Comparison of ENCODE assay signal across 3 cellular contexts in the genomic region with DNA sequence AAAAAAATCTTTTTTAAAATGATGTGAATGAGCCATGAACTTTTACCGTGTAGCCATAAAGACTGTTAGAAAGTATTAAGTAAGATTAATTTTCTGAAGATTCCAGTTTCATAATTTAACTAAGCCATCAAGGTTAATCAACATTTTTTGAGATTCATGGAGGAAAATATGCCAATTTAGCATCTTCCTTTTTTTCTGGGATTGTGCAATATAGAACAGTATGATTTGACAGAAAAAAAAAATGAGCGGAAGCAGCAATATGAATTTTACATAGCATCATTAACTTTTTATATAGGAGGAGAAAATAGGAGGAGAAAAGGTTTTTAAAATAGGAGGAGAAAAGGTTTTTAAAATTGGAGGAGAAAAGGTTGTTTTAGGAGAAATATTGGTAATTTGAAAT.
A peak's percentile ranks its signal among the peaks of the same experiment; 100 is the strongest.
TF ChIP-seq lines count a peak whose summit lies in the region.

No MANE protein-coding gene starts in this region.

TF ChIP-seq in HepG2, 621 proteins besides CTCF, POLR2A, EP300 and RAD21:
- TF ChIP-seq CEBPB (IDR thresholded peaks at IDR 0.05; ENCODE audit: borderline replicate concordance, low read depth, low read length), result peak; percentile 20; the same call in 1 of the 2 replicates
- TF ChIP-seq FOXP1 (IDR thresholded peaks at IDR 0.05), result no peak
- no peak for TF ChIP-seq FOXP1 (CRISPR knock-in tag; IDR thresholded peaks at IDR 0.05)

TF ChIP-seq in IMR-90, 13 proteins besides CTCF, POLR2A, EP300 and RAD21:
- TF ChIP-seq RFX5 (IDR thresholded peaks at IDR 0.05; ENCODE audit: low read depth, low read length) (no peak), CEBPB (IDR thresholded peaks at IDR 0.05; ENCODE audit: low read depth, low read length) (peak; percentile 55)

TF ChIP-seq in K562, 482 proteins besides CTCF, POLR2A, EP300 and RAD21:
- TF ChIP-seq ZNF316 (IDR thresholded peaks at IDR 0.05) (0 out of 2 replicates have a peak, but pooled peaks have one; percentile 4), CEBPB (tag; IDR thresholded peaks at IDR 0.05) (peak; percentile 65), CEBPG (CRISPR knock-in tag; IDR thresholded peaks at IDR 0.05) (no peak), CEBPG (tag; conservative IDR thresholded peaks at IDR 0.05 in 1 of 2, IDR thresholded peaks at IDR 0.05 in 1 of 2) (peak in 1 of 2 experiments; percentile 34; a peak in 1 of 4 replicates)
- TF ChIP-seq, protein P1, sequence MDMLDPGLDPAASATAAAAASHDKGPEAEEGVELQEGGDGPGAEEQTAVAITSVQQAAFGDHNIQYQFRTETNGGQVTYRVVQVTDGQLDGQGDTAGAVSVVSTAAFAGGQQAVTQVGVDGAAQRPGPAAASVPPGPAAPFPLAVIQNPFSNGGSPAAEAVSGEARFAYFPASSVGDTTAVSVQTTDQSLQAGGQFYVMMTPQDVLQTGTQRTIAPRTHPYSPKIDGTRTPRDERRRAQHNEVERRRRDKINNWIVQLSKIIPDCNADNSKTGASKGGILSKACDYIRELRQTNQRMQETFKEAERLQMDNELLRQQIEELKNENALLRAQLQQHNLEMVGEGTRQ (CRISPR knock-in tag; IDR thresholded peaks at IDR 0.05), result no peak
